19 cellular contexts compared by ENCODE assay signal in the genomic region with DNA sequence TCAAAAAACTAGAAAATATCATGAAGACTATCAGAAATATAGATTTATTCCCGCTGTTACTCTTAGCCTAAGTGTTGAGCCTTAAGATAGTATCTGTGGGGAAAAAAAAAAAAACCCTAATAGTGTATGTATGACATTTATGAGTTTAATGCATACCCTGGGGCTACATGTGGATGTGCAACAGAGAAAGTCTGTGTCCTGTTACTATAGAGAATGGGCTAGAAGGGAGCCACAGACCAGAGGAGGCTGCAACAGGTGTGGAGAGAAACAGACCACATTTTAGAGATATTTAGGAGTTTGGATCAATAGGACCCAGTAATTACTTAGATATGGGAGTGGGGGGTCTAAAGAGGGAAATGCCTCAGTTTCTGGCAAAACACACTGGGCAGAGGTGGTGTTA.
"Had no signal": no experiment of that assay in that cellular context is flagged by ENCODE, and none has a peak within 500 bp of the region (broad histone marks: within the 10 kb centered on the region; RNA-seq: fewer than 3 reads in every experiment).

No MANE protein-coding gene starts in this region.

- H2AFZ ChIP-seq: neural progenitor cell had no signal

- H3K4me2 ChIP-seq: neural progenitor cell had no signal

- H3K27ac ChIP-seq: coronary artery, neural progenitor cell, ovary, prostate gland, thyroid gland, upper lobe of right lung had no signal

- H3K27ac Mint-ChIP-seq: activated CD4-positive, alpha-beta memory T cell treated with anti-CD3 and anti-CD28 coated beads for 36 hours; activated naive CD8-positive, alpha-beta T cell treated with anti-CD3 and anti-CD28 coated beads for 36 hours; naive thymus-derived CD4-positive, alpha-beta T cell; neural progenitor cell; stimulated activated naive CD8-positive, alpha-beta T cell treated with anti-CD3 and anti-CD28 coated beads, Interleukin-15, Interleukin-2, amounts not matched to agents 100 ng/mL and 50 ng/mL, for 24 hours; T-helper 17 cell had no signal

- DNase-seq: activated CD4-positive, alpha-beta memory T cell treated with anti-CD3 and anti-CD28 coated beads for 36 hours; activated CD4-positive, alpha-beta T cell treated with anti-CD3 and anti-CD28 coated beads for 48 hours; activated naive CD4-positive, alpha-beta T cell treated with Interleukin-2 at 50 U/mL for 16 hours; activated naive CD8-positive, alpha-beta T cell treated with anti-CD3 and anti-CD28 coated beads for 36 hours; activated T-cell treated with anti-CD3 and anti-CD28 coated beads, Interleukin-2, amount 50 U/mL, for 48 hours; kidney; naive thymus-derived CD4-positive, alpha-beta T cell; ovary; stimulated activated CD4-positive, alpha-beta T cell treated with anti-CD3 and anti-CD28 coated beads, Interleukin-12 subunit alpha, Interleukin-12 subunit beta, amount 100 ng/mL, for 4 hours; substantia nigra; T-helper 17 cell; thyroid gland; upper lobe of right lung had no signal

- H3K36me3 ChIP-seq: neural progenitor cell, ovary, prostate gland, thyroid gland, upper lobe of right lung had no signal

- H3K4me3 ChIP-seq: coronary artery, lung, neural progenitor cell, ovary, prostate gland, thyroid gland, upper lobe of right lung had no signal

- ATAC-seq: left lobe of liver; naive thymus-derived CD4-positive, alpha-beta T cell; T-helper 17 cell; upper lobe of right lung had no signal

- H3K4me1 ChIP-seq: prostate gland, thyroid gland, upper lobe of right lung had no signal

- H3K27me3 Mint-ChIP-seq: activated CD4-positive, alpha-beta memory T cell treated with anti-CD3 and anti-CD28 coated beads for 36 hours; activated naive CD8-positive, alpha-beta T cell treated with anti-CD3 and anti-CD28 coated beads for 36 hours; naive thymus-derived CD4-positive, alpha-beta T cell; stimulated activated naive CD8-positive, alpha-beta T cell treated with anti-CD3 and anti-CD28 coated beads, Interleukin-15, Interleukin-2, amounts not matched to agents 100 ng/mL and 50 ng/mL, for 24 hours had no signal

- H3K4me1 Mint-ChIP-seq: neural progenitor cell had no signal

- H3K9ac ChIP-seq: neural progenitor cell had no signal

- H3K9me3 ChIP-seq: ovary, prostate gland, thyroid gland, upper lobe of right lung had no signal

- H3K36me3 Mint-ChIP-seq: activated CD4-positive, alpha-beta memory T cell treated with anti-CD3 and anti-CD28 coated beads for 36 hours had no signal

- H3K27me3 ChIP-seq: neural progenitor cell, ovary, thyroid gland, upper lobe of right lung had no signal

- H3K9me3 Mint-ChIP-seq: activated CD4-positive, alpha-beta memory T cell treated with anti-CD3 and anti-CD28 coated beads for 36 hours; activated naive CD8-positive, alpha-beta T cell treated with anti-CD3 and anti-CD28 coated beads for 36 hours; stimulated activated naive CD8-positive, alpha-beta T cell treated with anti-CD3 and anti-CD28 coated beads, Interleukin-15, Interleukin-2, amounts not matched to agents 100 ng/mL and 50 ng/mL, for 24 hours had no signal

- H3K4me3 Mint-ChIP-seq: activated CD4-positive, alpha-beta memory T cell treated with anti-CD3 and anti-CD28 coated beads for 36 hours; activated naive CD8-positive, alpha-beta T cell treated with anti-CD3 and anti-CD28 coated beads for 36 hours; naive thymus-derived CD4-positive, alpha-beta T cell; neural progenitor cell; stimulated activated naive CD8-positive, alpha-beta T cell treated with anti-CD3 and anti-CD28 coated beads, Interleukin-15, Interleukin-2, amounts not matched to agents 100 ng/mL and 50 ng/mL, for 24 hours; T-helper 17 cell had no signal
